In genomic region chr12:106917503-106917902, GRCh38 we compare ENCODE assay signal across 14 cellular contexts.
"Had no signal": no experiment of that assay in that cellular context is flagged by ENCODE, and none has a peak within 500 bp of the region (broad histone marks: within the 10 kb centered on the region; RNA-seq: fewer than 3 reads in every experiment).

No MANE protein-coding gene starts in this region.

- H3K4me3 ChIP-seq: colonic mucosa, transverse colon had no signal

- H3K4me1 ChIP-seq: colonic mucosa had no signal

- H3K27ac Mint-ChIP-seq: activated naive CD4-positive, alpha-beta T cell treated with anti-CD3 and anti-CD28 coated beads, Interleukin-2, amount 10 ng/mL, durations not matched to agents 7 days and 5 days; T-cell had no signal

- H3K36me3 ChIP-seq: colonic mucosa, neutrophil, transverse colon, WERI-Rb-1 had no signal

- H3K9me3 ChIP-seq: colonic mucosa, neutrophil, transverse colon had no signal

- H3K27me3 ChIP-seq: colonic mucosa had no signal

- H3K27ac ChIP-seq: colonic mucosa, neutrophil, transverse colon, WERI-Rb-1 had no signal

- H3K9me3 Mint-ChIP-seq: activated naive CD4-positive, alpha-beta T cell treated with anti-CD3 and anti-CD28 coated beads, Interleukin-2, amount 10 ng/mL, durations not matched to agents 7 days and 5 days; T-cell had no signal

- ATAC-seq: stimulated activated naive CD8-positive, alpha-beta T cell treated with anti-CD3 and anti-CD28 coated beads, Interleukin-15, Interleukin-2, amounts not matched to agents 100 U/mL and 50 U/mL, for 24 hours; T-cell had no signal

- DNase-seq: activated CD4-positive, alpha-beta T cell treated with anti-CD3 and anti-CD28 coated beads, Interleukin-2, amount 50 U/mL, for 48 hours; activated naive CD4-positive, alpha-beta T cell treated with anti-CD3 and anti-CD28 coated beads, Interleukin-2, amount 10 ng/mL, durations not matched to agents 7 days and 5 days; central memory CD4-positive, alpha-beta T cell; colonic mucosa; effector CD8-positive, alpha-beta T cell; foreskin melanocyte; midbrain; retina; stimulated activated CD4-positive, alpha-beta T cell treated with anti-CD3 and anti-CD28 coated beads, Interleukin-2, amount 100 ng/mL, for 48 hours; stimulated activated naive CD8-positive, alpha-beta T cell treated with anti-CD3 and anti-CD28 coated beads, Interleukin-15, Interleukin-2, amounts not matched to agents 100 U/mL and 50 U/mL, for 24 hours; T-cell; transverse colon; WERI-Rb-1 had no signal

- H3K4me3 Mint-ChIP-seq: activated naive CD4-positive, alpha-beta T cell treated with anti-CD3 and anti-CD28 coated beads, Interleukin-2, amount 10 ng/mL, durations not matched to agents 7 days and 5 days; T-cell had no signal

- H3K36me3 Mint-ChIP-seq: activated naive CD4-positive, alpha-beta T cell treated with anti-CD3 and anti-CD28 coated beads, Interleukin-2, amount 10 ng/mL, durations not matched to agents 7 days and 5 days; T-cell had no signal
